Comparison of ENCODE assay signal across 16 cellular contexts in genomic region chr20:46148313-46149213, GRCh38. TPM values are rescaled to one million over a fixed set of nuclear protein-coding genes. Genes with fewer than 3 reads are reported as not detected.
DNase-seq lines count a peak whose midpoint lies in the region; FAIRE-seq and TF ChIP-seq lines count a peak whose summit lies in the region.
"Had no signal": no experiment of that assay in that cellular context is flagged by ENCODE, and none has a peak within 500 bp of the region (broad histone marks: within the 10 kb centered on the region; RNA-seq: fewer than 3 reads in every experiment).

No MANE protein-coding gene starts in this region.

- no peak overlapping the region for H3K56ac ChIP-seq in mesendoderm (ENCODE audit: low read length)

- H3K4me3 ChIP-seq in BE2C (ENCODE audit: low read depth, low read length) = peak overlapping the region; percentile 22; the same call in 1 of the 2 replicates
- no peak overlapping the region for H3K4me3 ChIP-seq in bronchial epithelial cell (ENCODE audit: low read depth, low read length)
- no peak overlapping the region for H3K4me3 ChIP-seq in mesendoderm (ENCODE audit: low read length)
- H3K4me3 ChIP-seq in WERI-Rb-1 (ENCODE audit: low read depth, low read length) = no peak overlapping the region
- H3K4me3 ChIP-seq in suprapubic skin = no peak overlapping the region
- H3K4me3 ChIP-seq: BLaER1 treated with 17β-estradiol and CSF1 and Interleukin-3, amounts not matched to agents 10 nM and 100 nM had no signal

- H3K79me2 ChIP-seq in mesendoderm (ENCODE audit: control insufficient read depth, insufficient read depth, low read length) = no peaks in the 10 kb centered on the region

- no peak overlapping the region for H2BK15ac ChIP-seq in mesendoderm (replicated peaks; ENCODE audit: low read depth)

- no peak for TF ChIP-seq EP300 in suprapubic skin (IDR thresholded peaks at IDR 0.05)

- H3K27me3 ChIP-seq in BE2C = no peaks in the 10 kb centered on the region
- peaks cover 1% of the 10 kb centered on the region for H3K27me3 ChIP-seq in bronchial epithelial cell (ENCODE audit: control insufficient read depth, insufficient read depth, low read length)
- no peaks in the 10 kb centered on the region for H3K27me3 ChIP-seq in mesendoderm (ENCODE audit: insufficient read depth, low read length, poor library complexity)
- no peaks in the 10 kb centered on the region for H3K27me3 ChIP-seq in WERI-Rb-1 (ENCODE audit: insufficient read depth, low read depth, severe bottlenecking)
- H3K27me3 ChIP-seq in suprapubic skin = peaks cover 18% of the 10 kb centered on the region
- H3K27me3 ChIP-seq: BLaER1 treated with 17β-estradiol and CSF1 and Interleukin-3, amounts not matched to agents 10 nM and 100 nM had no signal

- no CpG with 5 or more reads among the region's 14 CpGs for WGBS in mesendoderm (ENCODE audit: extremely low coverage, insufficient coverage, low lambda C conversion rate)
- WGBS in suprapubic skin = 60% methylated on average over 14 of the region's 14 CpGs

- H3K27ac ChIP-seq in mesendoderm (ENCODE audit: low read depth, low read length) = no peak overlapping the region
- H3K27ac ChIP-seq in WERI-Rb-1 = no peak overlapping the region
- H3K27ac ChIP-seq in suprapubic skin = no peak overlapping the region
- H3K27ac ChIP-seq: BLaER1 treated with 17β-estradiol and CSF1 and Interleukin-3, amounts not matched to agents 10 nM and 100 nM had no signal

- H3K4me1 ChIP-seq in BE2C (peaks cover 28% of the 10 kb centered on the region), mesendoderm (ENCODE audit: control insufficient read depth, low read depth, low read length) (no peaks in the 10 kb centered on the region), suprapubic skin (peaks cover 7% of the 10 kb centered on the region)

- no peak overlapping the region for H4K5ac ChIP-seq in mesendoderm (ENCODE audit: low read length)

- H3K9me3 ChIP-seq in BE2C (no peaks in the 10 kb centered on the region), WERI-Rb-1 (ENCODE audit: severe bottlenecking) (no peaks in the 10 kb centered on the region), suprapubic skin (no peaks in the 10 kb centered on the region)
- H3K9me3 ChIP-seq: BLaER1 treated with 17β-estradiol and CSF1 and Interleukin-3, amounts not matched to agents 10 nM and 100 nM had no signal

- no peak overlapping the region for H2AK5ac ChIP-seq in mesendoderm (ENCODE audit: low read length)

- H3K4me2 ChIP-seq in mesendoderm (ENCODE audit: low read length) = no peak overlapping the region
- H3K4me2 ChIP-seq: BLaER1 treated with 17β-estradiol and CSF1 and Interleukin-3, amounts not matched to agents 10 nM and 100 nM had no signal

- FAIRE-seq in bronchial epithelial cell (lab: Jason Lieb, UNC) (no peak), GM19239 (lab: Jason Lieb, UNC) (no peak)
- FAIRE-seq: H1 had no signal

- H3K4ac ChIP-seq in mesendoderm (ENCODE audit: low read depth, low read length) = no peak overlapping the region

- DNase-seq in BE2C (peak; percentile 50), OCI-M1 (lab: John Stamatoyannopoulos, UW) (peak; percentile 7), bronchial epithelial cell (ENCODE audit: low read depth) (peak; percentile 42), mesendoderm (peak; percentile 17), WERI-Rb-1 (no peak), NAMALWA (ENCODE audit: low spot score) (no peak), suprapubic skin (ENCODE audit: low spot score in 2 of 2) (no peak), GM19239 (ENCODE audit: insufficient read length, low spot score) (no peak)
- DNase-seq: 8988T; Calu3; CD8-positive, alpha-beta T cell; DMS79 treated with DMSO at 0.1 percent for 48 hours; GF-D8; H9 had no signal

- H2BK120ac ChIP-seq in mesendoderm (ENCODE audit: low read depth, low read length) = no peak overlapping the region

- H4K8ac ChIP-seq in mesendoderm (ENCODE audit: low read depth, low read length) = no peak overlapping the region

- H3K23ac ChIP-seq in mesendoderm (ENCODE audit: low read length) = no peak overlapping the region

- no peak overlapping the region for H3K18ac ChIP-seq in mesendoderm (ENCODE audit: low read length)

- H3K36me3 ChIP-seq in BE2C (no peaks in the 10 kb centered on the region), bronchial epithelial cell (ENCODE audit: control insufficient read depth, insufficient read depth, low read length) (no peaks in the 10 kb centered on the region), mesendoderm (ENCODE audit: control insufficient read depth, insufficient read depth, low read length) (no peaks in the 10 kb centered on the region), WERI-Rb-1 (no peaks in the 10 kb centered on the region), suprapubic skin (no peaks in the 10 kb centered on the region)
- H3K36me3 ChIP-seq: BLaER1 treated with 17β-estradiol and CSF1 and Interleukin-3, amounts not matched to agents 10 nM and 100 nM had no signal

- H3K9ac ChIP-seq in mesendoderm (ENCODE audit: low read length) = no peak overlapping the region
- H3K9ac ChIP-seq: BLaER1 treated with 17β-estradiol and CSF1 and Interleukin-3, amounts not matched to agents 10 nM and 100 nM had no signal

- no peaks in the 10 kb centered on the region for H3K79me1 ChIP-seq in mesendoderm (ENCODE audit: low read length)

- TF ChIP-seq CTCF in BE2C (IDR thresholded peaks at IDR 0.05; ENCODE audit: low read depth, low read length) = no peak
- TF ChIP-seq CTCF in bronchial epithelial cell (IDR thresholded peaks at IDR 0.05; ENCODE audit: insufficient read depth, low read length, severe bottlenecking) = no peak
- no peak for TF ChIP-seq CTCF in WERI-Rb-1 (IDR thresholded peaks at IDR 0.05; ENCODE audit: low read depth, low read length)
- no peak for TF ChIP-seq CTCF in suprapubic skin (IDR thresholded peaks at IDR 0.05)

- TF ChIP-seq POLR2A in suprapubic skin (IDR thresholded peaks at IDR 0.05) = no peak

- no peak overlapping the region for H2BK5ac ChIP-seq in mesendoderm (ENCODE audit: low read length)

RNA-seq across cellular contexts. Expression of gene CD40, which starts 30.4 kb away (rescaled TPM):
- polyA plus RNA-seq in BE2C (2012; ENCODE audit: insufficient read depth, insufficient read length, low read depth) = 0.39 TPM
- total RNA-seq in bronchial epithelial cell (4.7 and 6.5 TPM in 2 replicates), suprapubic skin (10 to 100 TPM; 12.9 to 30.6 (median 17.2) TPM)
- 8.0 TPM for polyA plus RNA-seq in mesendoderm (2013, experiment 1 of 2)
- polyA plus RNA-seq in mesendoderm (2013, experiment 2 of 2) = 7.9 TPM

RNA-seq across cellular contexts. Expression of gene NCOA5, which starts 58.8 kb away (rescaled TPM):
- 37.4 TPM for polyA plus RNA-seq in BE2C (2012; ENCODE audit: insufficient read depth, insufficient read length, low read depth)
- total RNA-seq in bronchial epithelial cell (7.9 and 9.5 TPM in 2 replicates), suprapubic skin (10 to 100 TPM; 23.2 to 30.1 (median 25.2) TPM)
- 39.6 TPM for polyA plus RNA-seq in mesendoderm (2013, experiment 1 of 2)
- polyA plus RNA-seq in mesendoderm (2013, experiment 2 of 2) = 39.5 TPM

Comparison
In these comparisons a context has a peak if more than half of its experiments do, and no peak if none do; other contexts are left out.
1. DNase-seq: peak in BE2C (single experiment), OCI-M1 (single experiment), bronchial epithelial cell (single experiment) and mesendoderm (single experiment); none in WERI-Rb-1 (single experiment), NAMALWA (single experiment), suprapubic skin (0 of 2) and GM19239 (single experiment).